Comparison of ENCODE assay signal across 1 cellular context in genomic region chr7:100170111-100170897, GRCh38.
TF ChIP-seq lines count a peak whose summit lies in the region.

No MANE protein-coding gene starts in this region.

TF ChIP-seq in neural cell, 6 proteins besides CTCF, POLR2A, EP300 and RAD21 (continued from another document):
- TF ChIP-seq REST (IDR thresholded peaks at IDR 0.05; ENCODE audit: borderline replicate concordance) (no peak), TAF1 (IDR thresholded peaks at IDR 0.05; ENCODE audit: low read depth) (no peak)
